Comparison of ENCODE assay signal across 18 cellular contexts in the genomic region with DNA sequence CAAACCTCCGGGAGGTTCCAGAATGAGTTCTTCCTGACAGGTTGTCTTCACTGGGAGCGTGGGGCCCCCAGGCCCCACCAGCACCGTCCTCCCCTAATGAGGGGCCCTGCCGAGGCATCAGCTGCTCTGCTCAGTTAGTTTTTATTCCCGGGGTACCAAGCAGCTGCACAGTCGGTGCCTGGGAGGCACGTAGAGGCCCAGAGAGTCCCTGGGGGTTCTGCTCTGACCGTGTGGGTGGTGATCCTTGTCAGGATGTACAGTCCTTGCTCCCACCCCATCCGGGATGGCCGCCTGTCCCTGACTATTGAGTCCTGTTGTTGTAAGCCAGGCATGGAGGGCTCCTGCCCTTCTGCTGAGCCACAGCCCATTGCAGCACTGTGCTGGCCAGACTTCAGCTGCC.
"Had no signal": no experiment of that assay in that cellular context is flagged by ENCODE, and none has a peak within 500 bp of the region (broad histone marks: within the 10 kb centered on the region; RNA-seq: fewer than 3 reads in every experiment).

No MANE protein-coding gene starts in this region.

- H3K9me3 Mint-ChIP-seq: activated CD4-positive, alpha-beta T cell treated with anti-CD3 and anti-CD28 coated beads, Interleukin-2, amount 10 ng/mL, durations not matched to agents 24 days and 14 days; activated naive CD8-positive, alpha-beta T cell treated with anti-CD3 and anti-CD28 coated beads, Interleukin-2, amount 10 ng/mL, durations not matched to agents 7 days and 5 days; naive B cell; WTC11 had no signal

- H3K27me3 Mint-ChIP-seq: activated CD4-positive, alpha-beta T cell treated with anti-CD3 and anti-CD28 coated beads, Interleukin-2, amount 10 ng/mL, durations not matched to agents 24 days and 14 days; activated naive CD8-positive, alpha-beta T cell treated with anti-CD3 and anti-CD28 coated beads, Interleukin-2, amount 10 ng/mL, durations not matched to agents 7 days and 5 days; naive B cell had no signal

- H3K4me3 ChIP-seq: left ventricle myocardium inferior, ovary, stomach, thoracic aorta had no signal

- H3K27ac ChIP-seq: foreskin keratinocyte, left ventricle myocardium inferior, ovary, stomach, thoracic aorta had no signal

- DNase-seq: activated CD4-positive, alpha-beta T cell treated with anti-CD3 and anti-CD28 coated beads, Interleukin-2, amount 10 ng/mL, durations not matched to agents 24 days and 14 days; activated CD8-positive, alpha-beta T cell treated with anti-CD3 and anti-CD28 coated beads, Interleukin-2, amount 10 ng/mL, durations not matched to agents 7 days and 5 days; activated gamma-delta T cell treated with Interleukin-2 at 50 U/mL for 16 hours; activated naive CD8-positive, alpha-beta T cell treated with anti-CD3 and anti-CD28 coated beads, Interleukin-2, amount 10 ng/mL, durations not matched to agents 7 days and 5 days; anterior cingulate cortex; cortex of kidney; effector CD8-positive, alpha-beta T cell; foreskin keratinocyte; glutamatergic neuron; hypothalamus; kidney; left ventricle myocardium inferior; naive B cell; ovary; stomach had no signal

- H3K9me3 ChIP-seq: left ventricle myocardium inferior, ovary, stomach, thoracic aorta had no signal

- H3K27me3 ChIP-seq: foreskin keratinocyte, ovary, stomach had no signal

- H3K4me3 Mint-ChIP-seq: activated CD4-positive, alpha-beta T cell treated with anti-CD3 and anti-CD28 coated beads, Interleukin-2, amount 10 ng/mL, durations not matched to agents 24 days and 14 days; activated CD8-positive, alpha-beta T cell treated with anti-CD3 and anti-CD28 coated beads, Interleukin-2, amount 10 ng/mL, durations not matched to agents 7 days and 5 days; activated naive CD8-positive, alpha-beta T cell treated with anti-CD3 and anti-CD28 coated beads, Interleukin-2, amount 10 ng/mL, durations not matched to agents 7 days and 5 days; naive B cell; WTC11 had no signal

- ATAC-seq: activated CD8-positive, alpha-beta T cell treated with anti-CD3 and anti-CD28 coated beads, Interleukin-2, amount 10 ng/mL, durations not matched to agents 7 days and 5 days; foreskin keratinocyte; sciatic nerve; WTC11 had no signal

- H3K4me1 ChIP-seq: foreskin keratinocyte, left ventricle myocardium inferior had no signal

- H3K36me3 ChIP-seq: ovary had no signal

- H3K27ac Mint-ChIP-seq: activated CD4-positive, alpha-beta T cell treated with anti-CD3 and anti-CD28 coated beads, Interleukin-2, amount 10 ng/mL, durations not matched to agents 24 days and 14 days; activated CD8-positive, alpha-beta T cell treated with anti-CD3 and anti-CD28 coated beads, Interleukin-2, amount 10 ng/mL, durations not matched to agents 7 days and 5 days; activated naive CD8-positive, alpha-beta T cell treated with anti-CD3 and anti-CD28 coated beads, Interleukin-2, amount 10 ng/mL, durations not matched to agents 7 days and 5 days had no signal
